Comparison of ENCODE assay signal across 7 cellular contexts in the genomic region with DNA sequence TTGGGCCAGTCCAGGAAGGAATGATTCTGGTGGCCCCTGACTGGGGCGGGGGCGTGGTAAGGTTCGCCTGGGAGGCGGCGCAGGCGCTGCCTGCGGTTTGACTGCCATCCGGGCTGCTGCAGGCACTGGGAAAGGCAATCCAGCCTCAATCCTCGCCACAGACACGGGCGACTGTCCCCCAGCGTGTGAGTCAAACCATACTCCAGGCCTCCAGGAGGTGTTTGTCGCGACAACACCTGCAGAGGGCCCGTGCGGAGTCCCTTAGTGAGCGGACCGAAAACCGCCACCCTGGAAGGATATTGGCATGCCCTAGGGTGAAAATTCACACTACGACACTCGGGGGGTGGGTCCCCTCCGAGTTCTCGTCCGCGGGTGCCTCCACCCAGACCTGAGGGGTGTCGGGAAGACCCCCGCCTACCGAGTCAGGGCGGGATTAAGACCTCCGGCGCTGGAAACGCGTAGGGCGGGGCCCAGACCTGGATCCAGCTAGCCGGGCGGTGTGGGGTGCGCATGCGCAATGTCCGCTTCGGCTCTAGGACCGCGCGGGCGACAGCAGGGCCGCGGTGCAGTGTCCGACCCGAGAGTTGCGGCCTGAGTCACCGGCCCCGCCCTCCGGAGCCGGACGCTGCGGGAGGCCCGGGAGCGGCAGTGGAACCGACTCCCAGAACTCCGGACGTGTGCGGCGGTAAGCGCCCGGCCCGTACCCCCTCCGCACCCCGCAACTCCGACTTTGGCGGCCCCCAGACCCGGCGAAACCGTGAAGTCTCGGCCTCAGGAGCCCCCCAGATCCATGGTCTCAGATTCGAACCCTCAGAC. TPM values are rescaled to one million over a fixed set of nuclear protein-coding genes. Genes with fewer than 3 reads are reported as not detected.
DNase-seq lines count a peak whose midpoint lies in the region; ATAC-seq and TF ChIP-seq lines count a peak whose summit lies in the region.

A gene (plus strand): TSS at position 594 of the 816 bp plus-strand sequence. CDS start 946 bp downstream, outside the sequence.

- H3K4me3 ChIP-seq in ascending aorta, result peak within 1 kb of the TSS; percentile 80 to 82
- H3K4me3 ChIP-seq in retinal pigment epithelial cell (ENCODE audit: low read length), result peak within 1 kb of the TSS; percentile 99

- H3K9me3 ChIP-seq in ascending aorta, result no peaks in the 10 kb centered on the region

- peak; percentile 56 for ATAC-seq in GM18499 (IDR thresholded peaks at IDR 0.05; ENCODE audit: insufficient read depth, unreplicated experiment)
- ATAC-seq in HG02943 (IDR thresholded peaks at IDR 0.05; ENCODE audit: low read depth, unreplicated experiment), result peak; percentile 76

- intact Hi-C loops in T-helper 2 cell treated with Interferon-gamma antibody and Interleukin-4, amounts not matched to agents 100 ng/mL and 5 ng/mL, for 36 hours (cut with micrococcal nuclease), result loop anchor here (1.0 to 2.0 kb wide), 3 partner anchors 11 to 125 kb away; a partner anchor contains a TSS
- intact Hi-C loops in ascending aorta (cut with DNase I), result loop anchor here (1.0 kb wide), 2 partner anchors 11 to 12 kb away; no protein-coding TSS in a partner anchor

- H3K27ac ChIP-seq in ascending aorta, result peak within 1 kb of the TSS; percentile 96 to 97

- DNase-seq in NCI-H187 treated with DMSO at 0.1 percent for 48 hours (lab: John Stamatoyannopoulos, UW) (peak; percentile 67), ascending aorta (ENCODE audit: low spot score in 2 of 2) (peak; percentile 85 to 99), hepatic stellate cell (ENCODE audit: low spot score) (peak; percentile 98), retinal pigment epithelial cell (ENCODE audit: low read depth) (peak; percentile 79)

- no peaks in the 10 kb centered on the region for H3K27me3 ChIP-seq in ascending aorta

- peaks cover 27 to 28% of the 10 kb centered on the region in 2 donors for H3K36me3 ChIP-seq in ascending aorta

- TF ChIP-seq CTCF in ascending aorta (IDR thresholded peaks at IDR 0.05) (peak in 1 of 3 experiments; percentile 11), retinal pigment epithelial cell (conservative IDR thresholded peaks at IDR 0.05; ENCODE audit: low read depth, low read length) (peak; percentile 12)

- peaks cover 6 to 19% of the 10 kb centered on the region in 2 donors for H3K4me1 ChIP-seq in ascending aorta

RNA-seq across cellular contexts. Expression of the gene that starts here (rescaled TPM):
- 500 TPM in 2 replicates for total RNA-seq in T-helper 2 cell treated with Interferon-gamma antibody and Interleukin-4, amounts not matched to agents 100 ng/mL and 5 ng/mL, for 36 hours
- 168 TPM for total RNA-seq in ascending aorta

Comparison
In these comparisons a context has a peak if more than half of its experiments do, and no peak if none do; other contexts are left out.
1. Peak in every context shown above with its lines: DNase-seq, ATAC-seq, H3K4me3 ChIP-seq and H3K27ac ChIP-seq.